In genomic region chr1:246213502-246213901, GRCh38 we compare ENCODE assay signal across 27 cellular contexts.
"Had no signal": no experiment of that assay in that cellular context is flagged by ENCODE, and none has a peak within 500 bp of the region (broad histone marks: within the 10 kb centered on the region; RNA-seq: fewer than 3 reads in every experiment).

No MANE protein-coding gene starts in this region.

- H3K27me3 Mint-ChIP-seq: activated CD4-positive, alpha-beta memory T cell treated with anti-CD3 and anti-CD28 coated beads for 36 hours; activated CD4-positive, alpha-beta T cell treated with anti-CD3 and anti-CD28 coated beads, Interleukin-2, amount 10 ng/mL, durations not matched to agents 7 days and 5 days; activated naive CD8-positive, alpha-beta T cell treated with anti-CD3 and anti-CD28 coated beads, Interleukin-2, amount 50 U/mL, for 24 hours; brain had no signal

- DNase-seq: activated CD4-positive, alpha-beta memory T cell treated with anti-CD3 and anti-CD28 coated beads for 36 hours; activated CD4-positive, alpha-beta T cell treated with anti-CD3 and anti-CD28 coated beads, Interleukin-2, amount 10 ng/mL, durations not matched to agents 7 days and 5 days; activated CD4-positive, CD25-positive, alpha-beta regulatory T cell; activated CD8-positive, alpha-beta memory T cell treated with anti-CD3 and anti-CD28 coated beads for 24 hours; activated effector memory CD4-positive, alpha-beta T cell treated with anti-CD3 and anti-CD28 coated beads, Interleukin-2, amount 50 U/mL, for 16 hours; activated naive CD4-positive, alpha-beta T cell treated with Interleukin-2 at 50 U/mL for 16 hours; activated naive CD8-positive, alpha-beta T cell treated with anti-CD3 and anti-CD28 coated beads, Interleukin-2, amount 50 U/mL, for 24 hours; activated T-cell treated with anti-CD3 and anti-CD28 coated beads, Interleukin-2, amount 50 U/mL, for 4 hours; amniotic stem cell; MV-4-11; NCI-H1436; NCI-H1694 treated with DMSO at 0.1 percent for 48 hours; NCI-H2029 treated with DMSO at 0.1 percent for 48 hours; NCI-H510A; NCI-H526 treated with DMSO at 0.1 percent for 48 hours; Peyer's patch; SHP77; T-helper 9 cell had no signal

- H3K27ac Mint-ChIP-seq: activated CD4-positive, alpha-beta memory T cell treated with anti-CD3 and anti-CD28 coated beads for 36 hours; activated CD4-positive, alpha-beta T cell treated with anti-CD3 and anti-CD28 coated beads, Interleukin-2, amount 10 ng/mL, durations not matched to agents 7 days and 5 days; activated naive CD4-positive, alpha-beta T cell treated with anti-CD3 and anti-CD28 coated beads, Interleukin-2, amount 50 U/mL, for 72 hours; activated naive CD8-positive, alpha-beta T cell treated with anti-CD3 and anti-CD28 coated beads, Interleukin-2, amount 50 U/mL, for 24 hours; brain; T-helper 1 cell treated with Interleukin-12 subunit alpha and Interleukin-12 subunit beta and Interleukin-4 antibody, amounts not matched to agents 30 μg/mL and 1 μg/mL, for 36 hours had no signal

- FAIRE-seq: colon, TTC549 had no signal

- ATAC-seq: activated naive CD4-positive, alpha-beta T cell treated with anti-CD3 and anti-CD28 coated beads, Interleukin-2, amount 50 U/mL, for 72 hours; activated naive CD8-positive, alpha-beta T cell treated with anti-CD3 and anti-CD28 coated beads, Interleukin-2, amount 50 U/mL, for 24 hours; activated T-cell treated with anti-CD3 and anti-CD28 coated beads, Interleukin-2, amount 50 U/mL, for 4 hours; SK-N-SH treated with all-trans-retinoic acid at 6 μM for 48 hours had no signal

- H3K4me3 ChIP-seq: cardiac muscle cell, Peyer's patch, SJSA1 had no signal

- H3K4me3 Mint-ChIP-seq: activated CD4-positive, alpha-beta memory T cell treated with anti-CD3 and anti-CD28 coated beads for 36 hours; activated CD4-positive, alpha-beta T cell treated with anti-CD3 and anti-CD28 coated beads, Interleukin-2, amount 10 ng/mL, durations not matched to agents 7 days and 5 days; activated naive CD8-positive, alpha-beta T cell treated with anti-CD3 and anti-CD28 coated beads, Interleukin-2, amount 50 U/mL, for 24 hours; activated T-cell treated with anti-CD3 and anti-CD28 coated beads, Interleukin-2, amount 50 U/mL, for 4 hours; brain; T-helper 1 cell treated with Interleukin-12 subunit alpha and Interleukin-12 subunit beta and Interleukin-4 antibody, amounts not matched to agents 30 μg/mL and 1 μg/mL, for 36 hours had no signal

- H3K36me3 Mint-ChIP-seq: activated CD4-positive, alpha-beta memory T cell treated with anti-CD3 and anti-CD28 coated beads for 36 hours; activated naive CD4-positive, alpha-beta T cell treated with anti-CD3 and anti-CD28 coated beads, Interleukin-2, amount 50 U/mL, for 72 hours had no signal

- H3K36me3 ChIP-seq: cardiac muscle cell, Peyer's patch, SJSA1 had no signal

- H3K9me3 Mint-ChIP-seq: activated CD4-positive, alpha-beta T cell treated with anti-CD3 and anti-CD28 coated beads, Interleukin-2, amount 10 ng/mL, durations not matched to agents 7 days and 5 days; activated naive CD8-positive, alpha-beta T cell treated with anti-CD3 and anti-CD28 coated beads, Interleukin-2, amount 50 U/mL, for 24 hours; activated T-cell treated with anti-CD3 and anti-CD28 coated beads, Interleukin-2, amount 50 U/mL, for 4 hours; T-helper 1 cell treated with Interleukin-12 subunit alpha and Interleukin-12 subunit beta and Interleukin-4 antibody, amounts not matched to agents 30 μg/mL and 1 μg/mL, for 36 hours had no signal

- H3K9me3 ChIP-seq: Peyer's patch, SJSA1 had no signal

- H3K4me1 ChIP-seq: Peyer's patch had no signal

- H3K27me3 ChIP-seq: cardiac muscle cell, Peyer's patch, SJSA1 had no signal

- H3K4me1 Mint-ChIP-seq: activated CD4-positive, alpha-beta T cell treated with anti-CD3 and anti-CD28 coated beads, Interleukin-2, amount 10 ng/mL, durations not matched to agents 7 days and 5 days had no signal

- H3K27ac ChIP-seq: Peyer's patch, VCaP had no signal
